ENCODE assay signal across 9 cellular contexts in genomic region chr3:99817047-99817436, GRCh38. TPM values are rescaled to one million over a fixed set of nuclear protein-coding genes. Genes with fewer than 3 reads are reported as not detected.
A peak's percentile ranks its signal among the peaks of the same experiment; 100 is the strongest.
DNase-seq lines count a peak whose midpoint lies in the region; ATAC-seq, FAIRE-seq and TF ChIP-seq lines count a peak whose summit lies in the region.
"Had no signal": no experiment of that assay in that cellular context is flagged by ENCODE, and none has a peak within 500 bp of the region (broad histone marks: within the 10 kb centered on the region; RNA-seq: fewer than 3 reads in every experiment).

No MANE protein-coding gene starts in this region.

- H3K27ac ChIP-seq in pancreas, result peak overlapping the region in 3 of 4 donors; percentile 75 to 89 (median 79)

- TF ChIP-seq CTCF in WI38 (IDR thresholded peaks at IDR 0.05; ENCODE audit: low read depth, low read length) (no peak), fibroblast of pulmonary artery (IDR thresholded peaks at IDR 0.05; ENCODE audit: low read length, missing control alignments) (no peak), pancreas (IDR thresholded peaks at IDR 0.05) (no peak)

- DNase-seq in stimulated activated CD4-positive, alpha-beta T cell treated with anti-CD3 and anti-CD28 coated beads, Interleukin-15, amount 100 ng/mL, for 24 hours, result peak; percentile 24
- DNase-seq in stimulated activated CD4-positive, alpha-beta T cell treated with anti-CD3 and anti-CD28 coated beads, Interleukin-4, amount 100 ng/mL, for 24 hours, result no peak
- peak; percentile 13 for DNase-seq in fibroblast of pulmonary artery (ENCODE audit: low read depth)
- DNase-seq in pancreas, result peak in 1 of 6 donors; percentile 17
- no peak for DNase-seq in amniotic stem cell (lab: John Stamatoyannopoulos, UW)
- DNase-seq in inferior parietal cortex (ENCODE audit: extremely low spot score), result no peak
- no peak for DNase-seq in central memory CD4-positive, alpha-beta T cell

- H3K4me3 ChIP-seq in WI38 (ENCODE audit: low read depth, low read length) (peak overlapping the region; percentile 79), fibroblast of pulmonary artery (replicated peaks; ENCODE audit: low read depth, low read length) (peak overlapping the region; percentile 89), pancreas (peak overlapping the region; percentile 57 to 83 (median 66))

- FAIRE-seq in pancreas (lab: Jason Lieb, UNC), result no peak
- FAIRE-seq: frontal cortex had no signal

- no peaks in the 10 kb centered on the region for H3K27me3 ChIP-seq in pancreas

- no peaks in the 10 kb centered on the region for H3K36me3 ChIP-seq in pancreas

- H3K9me3 ChIP-seq in pancreas, result no peaks in the 10 kb centered on the region

- ATAC-seq in pancreas, result peak in 3 of 4 donors; percentile 4 to 40 (median 32)

- peaks cover 0 to 7% (median 0%) of the 10 kb centered on the region in 3 donors for H3K4me1 ChIP-seq in pancreas

- intact Hi-C loops in pancreas (cut with DNase I), result no loop called here

- WGBS in pancreas, 2 donors, result 1% methylated on average over 15 of the region's 15 CpGs

RNA-seq across cellular contexts. Expression of gene CMSS1, which starts 0.6 kb away (rescaled TPM):
- total RNA-seq in pancreas, result 10 to 100 TPM; 14.4 to 29.9 (median 15.9) TPM
- polyA plus RNA-seq in pancreas, result 10 to 100 TPM; 15.0 to 19.7 TPM

Comparison
In these comparisons a context has a peak if more than half of its experiments do, and no peak if none do; other contexts are left out.
1. DNase-seq: peak in stimulated activated CD4-positive, alpha-beta T cell treated with anti-CD3 and anti-CD28 coated beads, Interleukin-15, amount 100 ng/mL, for 24 hours (single experiment) and fibroblast of pulmonary artery (single experiment); none in stimulated activated CD4-positive, alpha-beta T cell treated with anti-CD3 and anti-CD28 coated beads, Interleukin-4, amount 100 ng/mL, for 24 hours (single experiment), amniotic stem cell (single experiment), inferior parietal cortex (single experiment) and central memory CD4-positive, alpha-beta T cell (single experiment).
2. Peak in every context shown above with its lines, with median percentiles within 50 percentile points of each other: H3K4me3 ChIP-seq.